Comparison of ENCODE assay signal across 21 cellular contexts in the genomic region with DNA sequence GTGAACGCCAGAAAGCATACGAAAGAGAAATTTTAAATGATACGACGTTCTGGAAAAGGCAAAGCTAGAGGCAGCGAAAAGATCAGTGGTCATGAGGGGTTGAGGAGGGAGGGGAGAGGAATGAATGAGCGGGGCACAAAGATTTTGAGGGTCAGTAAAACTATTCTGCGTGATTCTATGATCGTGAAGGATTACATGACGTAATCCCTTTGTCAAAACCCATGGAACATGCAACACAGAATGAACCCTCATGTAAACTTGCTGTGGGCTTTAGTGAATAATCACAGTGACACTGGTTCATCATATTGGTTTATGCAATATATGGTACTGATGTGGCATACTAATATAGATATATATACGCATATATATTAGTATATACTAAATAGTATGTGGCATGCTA. TPM values are rescaled to one million over a fixed set of nuclear protein-coding genes. Genes with fewer than 3 reads are reported as not detected.
DNase-seq lines count a peak whose midpoint lies in the region; ATAC-seq and TF ChIP-seq lines count a peak whose summit lies in the region.
"Had no signal": no experiment of that assay in that cellular context is flagged by ENCODE, and none has a peak within 500 bp of the region (broad histone marks: within the 10 kb centered on the region; RNA-seq: fewer than 3 reads in every experiment).

No MANE protein-coding gene starts in this region.

- H3K4me1 ChIP-seq in BLaER1 (peaks cover 96% of the 10 kb centered on the region), MM.1S (ENCODE audit: low read length) (peaks cover 27% of the 10 kb centered on the region), psoas muscle (peaks cover 18% of the 10 kb centered on the region), neural progenitor cell (peaks cover 22% of the 10 kb centered on the region)
- peaks cover 26 to 99% (median 98%) of the 10 kb centered on the region in 10 experiments for H3K4me1 ChIP-seq in BLaER1 treated with 17β-estradiol and CSF1 and Interleukin-3, amounts not matched to agents 10 nM and 100 nM
- H3K4me1 ChIP-seq: HAP-1 had no signal

- no peak overlapping the region for H2AFZ ChIP-seq in MM.1S (ENCODE audit: low read length)
- H2AFZ ChIP-seq in neural progenitor cell (replicated peaks): no peak overlapping the region

- intact Hi-C loops in psoas muscle (cut with DNase I): no loop called here

- no peak for DNase-seq in MM.1S
- DNase-seq in psoas muscle: no peak
- no peak for DNase-seq in neural progenitor cell (ENCODE audit: low spot score)
- DNase-seq in NCI-H1930 (lab: John Stamatoyannopoulos, UW): no peak
- no peak for DNase-seq in MV-4-11 (lab: John Stamatoyannopoulos, UW)
- DNase-seq: CD4-positive, alpha-beta T cell; CD8-positive, alpha-beta memory T cell; DMS 273 treated with DMSO at 0.1 percent for 48 hours; DMS79; GF-D8; GOT3; HFFc6 had no signal

- peaks cover 11% of the 10 kb centered on the region; the same call in 1 of the 2 replicates for H3F3A ChIP-seq in MM.1S (ENCODE audit: insufficient read depth, low read length)
- peaks cover 14% of the 10 kb centered on the region for H3F3A ChIP-seq in neural progenitor cell (ENCODE audit: low read depth)

- H3K27me3 Mint-ChIP-seq in neural progenitor cell (ENCODE audit: insufficient read depth, low read depth): peaks cover 12% of the 10 kb centered on the region

- H3K36me3 ChIP-seq in BLaER1 (no peaks in the 10 kb centered on the region), MM.1S (replicated peaks; ENCODE audit: insufficient read depth, low read length) (no peaks in the 10 kb centered on the region), psoas muscle (ENCODE audit: insufficient read depth in 1 of 2, low read depth in 1 of 2) (no peaks in the 10 kb centered on the region), neural progenitor cell (no peaks in the 10 kb centered on the region)
- no peaks in the 10 kb centered on the region for H3K36me3 ChIP-seq in BLaER1 treated with 17β-estradiol and CSF1 and Interleukin-3, amounts not matched to agents 10 nM and 100 nM
- H3K36me3 ChIP-seq: HAP-1 had no signal

- H3K4me3 ChIP-seq in BLaER1: no peak overlapping the region
- 0 out of 20 replicates have a peak overlapping the region, but pooled peaks of 1 of the 10 experiments have one; percentile 4 for H3K4me3 ChIP-seq in BLaER1 treated with 17β-estradiol and CSF1 and Interleukin-3, amounts not matched to agents 10 nM and 100 nM
- H3K4me3 ChIP-seq in MM.1S (ENCODE audit: low read length): no peak overlapping the region
- no peak overlapping the region for H3K4me3 ChIP-seq in psoas muscle
- no peak overlapping the region for H3K4me3 ChIP-seq in neural progenitor cell
- H3K4me3 ChIP-seq: HAP-1 had no signal

- no peaks in the 10 kb centered on the region for H3K9me2 ChIP-seq in MM.1S (replicated peaks; ENCODE audit: insufficient read depth, low read length)

- no peaks in the 10 kb centered on the region for H3K36me3 Mint-ChIP-seq in neural progenitor cell
- H3K36me3 Mint-ChIP-seq: CD14-positive monocyte; CD8-positive, alpha-beta memory T cell had no signal

- peak overlapping the region; percentile 98 for H3K27ac ChIP-seq in BLaER1
- H3K27ac ChIP-seq in BLaER1 treated with 17β-estradiol and CSF1 and Interleukin-3, amounts not matched to agents 10 nM and 100 nM: peak overlapping the region in 7 of 11 experiments; percentile 24 to 99 (median 94); a peak in 13 of 22 replicates
- H3K27ac ChIP-seq in MM.1S (ENCODE audit: low read length): peak overlapping the region; percentile 2; the same call in 1 of the 2 replicates
- peak overlapping the region; percentile 50 for H3K27ac ChIP-seq in psoas muscle
- H3K27ac ChIP-seq in neural progenitor cell: no peak overlapping the region

- H4K20me1 ChIP-seq in BLaER1 (no peaks in the 10 kb centered on the region), MM.1S (ENCODE audit: insufficient read depth, low read length) (no peaks in the 10 kb centered on the region), neural progenitor cell (ENCODE audit: low read depth) (no peaks in the 10 kb centered on the region)
- no peaks in the 10 kb centered on the region; a peak in 1 of 22 replicates for H4K20me1 ChIP-seq in BLaER1 treated with 17β-estradiol and CSF1 and Interleukin-3, amounts not matched to agents 10 nM and 100 nM

- H3K27ac Mint-ChIP-seq in neural progenitor cell: no peak overlapping the region
- H3K27ac Mint-ChIP-seq: CD14-positive monocyte; CD4-positive, alpha-beta T cell; CD8-positive, alpha-beta memory T cell; HFFc6 had no signal

- ATAC-seq in psoas muscle: no peak

- H3K9me3 ChIP-seq in BLaER1 (no peaks in the 10 kb centered on the region), MM.1S (replicated peaks; ENCODE audit: insufficient read depth, low read length) (no peaks in the 10 kb centered on the region), psoas muscle (no peaks in the 10 kb centered on the region), neural progenitor cell (ENCODE audit: low read depth) (no peaks in the 10 kb centered on the region)
- no peaks in the 10 kb centered on the region for H3K9me3 ChIP-seq in BLaER1 treated with 17β-estradiol and CSF1 and Interleukin-3, amounts not matched to agents 10 nM and 100 nM (replicated peaks in 1 of 11)
- H3K9me3 ChIP-seq: HAP-1 had no signal

- H3K4me2 ChIP-seq in BLaER1 (peak overlapping the region; percentile 85), MM.1S (ENCODE audit: low read depth, low read length) (no peak overlapping the region), neural progenitor cell (no peak overlapping the region)
- peak overlapping the region in 10 of 11 experiments; percentile 37 to 95 (median 86); a peak in 19 of 22 replicates for H3K4me2 ChIP-seq in BLaER1 treated with 17β-estradiol and CSF1 and Interleukin-3, amounts not matched to agents 10 nM and 100 nM

- no peak overlapping the region for H3K4me3 Mint-ChIP-seq in neural progenitor cell
- H3K4me3 Mint-ChIP-seq: CD14-positive monocyte; CD4-positive, alpha-beta T cell; CD8-positive, alpha-beta memory T cell; HFFc6 had no signal

- peaks cover 14% of the 10 kb centered on the region for H3K4me1 Mint-ChIP-seq in neural progenitor cell
- H3K4me1 Mint-ChIP-seq: CD14-positive monocyte had no signal

- H3K27me3 ChIP-seq in BLaER1 (no peaks in the 10 kb centered on the region), MM.1S (replicated peaks; ENCODE audit: insufficient read depth, low read length) (no peaks in the 10 kb centered on the region), psoas muscle (ENCODE audit: insufficient read depth in 3 of 3, low read length in 2 of 3) (no peaks in the 10 kb centered on the region), neural progenitor cell (peaks cover 7% of the 10 kb centered on the region)
- peaks cover 0 to 14% (median 0%) of the 10 kb centered on the region in 11 experiments; a peak in 3 of 22 replicates for H3K27me3 ChIP-seq in BLaER1 treated with 17β-estradiol and CSF1 and Interleukin-3, amounts not matched to agents 10 nM and 100 nM

- TF ChIP-seq CTCF in MM.1S (IDR thresholded peaks at IDR 0.05; ENCODE audit: low read length) (no peak), psoas muscle (IDR thresholded peaks at IDR 0.05) (no peak), neural progenitor cell (IDR thresholded peaks at IDR 0.05) (no peak)

- 88 to 94% (median 92%) methylated on average over 10 of the region's 10 CpGs for WGBS in psoas muscle, 3 donors

- H3K79me2 ChIP-seq in MM.1S (ENCODE audit: low read length) (no peaks in the 10 kb centered on the region), neural progenitor cell (ENCODE audit: low read depth) (no peaks in the 10 kb centered on the region)

- peak overlapping the region; percentile 83 for H3K9ac ChIP-seq in BLaER1
- peak overlapping the region in 6 of 11 experiments; percentile 69 to 89 (median 84); a peak in 9 of 22 replicates for H3K9ac ChIP-seq in BLaER1 treated with 17β-estradiol and CSF1 and Interleukin-3, amounts not matched to agents 10 nM and 100 nM
- no peak overlapping the region for H3K9ac ChIP-seq in MM.1S (ENCODE audit: low read length)
- H3K9ac ChIP-seq in neural progenitor cell: no peak overlapping the region

- peaks cover 2% of the 10 kb centered on the region for H3K9me3 Mint-ChIP-seq in neural progenitor cell
- H3K9me3 Mint-ChIP-seq: CD14-positive monocyte; CD4-positive, alpha-beta T cell; CD8-positive, alpha-beta memory T cell had no signal

RNA-seq across cellular contexts. Expression of gene LRRC38, which starts 13.0 kb away (rescaled TPM):
- total RNA-seq in psoas muscle (10 to 100 TPM in 1 of 4 donors, 1 to 10 TPM in 3; 7.0 to 26.8 (median 9.5) TPM), neural progenitor cell (ENCODE audit: low replicate concordance) (not detected in 2 replicates)
- 1 to 10 TPM; 2.9 to 6.5 (median 5.1) TPM for polyA plus RNA-seq in psoas muscle
- total RNA-seq: A172; A673; CD4-positive, alpha-beta T cell; CD8-positive, alpha-beta memory T cell; Daoy; G401; HFFc6 had no signal
- polyA plus RNA-seq: BJ; CD14-positive monocyte; CD8-positive, alpha-beta memory T cell had no signal

Comparison
In these comparisons a context has a peak if more than half of its experiments do, and no peak if none do; other contexts are left out.
1. H3K4me2 ChIP-seq: peak in BLaER1 (single experiment) and BLaER1 treated with 17β-estradiol and CSF1 and Interleukin-3, amounts not matched to agents 10 nM and 100 nM (10 of 11); none in MM.1S (single experiment) and neural progenitor cell (single experiment).
2. H3K9ac ChIP-seq: peak in BLaER1 (single experiment) and BLaER1 treated with 17β-estradiol and CSF1 and Interleukin-3, amounts not matched to agents 10 nM and 100 nM (6 of 11); none in MM.1S (single experiment) and neural progenitor cell (single experiment).